In the genomic region with DNA sequence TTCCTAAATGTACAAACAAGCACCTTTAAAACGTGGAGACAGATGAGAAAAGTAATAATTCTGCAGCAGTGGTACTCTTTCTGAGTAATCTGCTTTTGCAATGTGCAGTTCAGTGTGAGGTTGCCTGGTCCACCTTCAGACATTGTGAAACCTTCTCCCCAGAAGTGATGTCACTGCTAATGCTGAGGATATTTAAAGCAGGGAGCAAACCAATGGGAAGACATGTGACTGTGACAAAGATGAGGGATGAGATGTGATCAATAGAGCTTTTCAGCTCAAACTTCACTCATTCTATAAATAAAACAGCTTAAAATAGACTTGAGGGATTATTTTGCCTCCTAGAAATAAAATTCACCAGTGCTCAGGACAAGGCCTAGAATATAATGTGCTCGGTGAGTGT, we compare ENCODE assay signal across 10 cellular contexts.
DNase-seq lines count a peak whose midpoint lies in the region; ATAC-seq and TF ChIP-seq lines count a peak whose summit lies in the region.
"Had no signal": no experiment of that assay in that cellular context is flagged by ENCODE, and none has a peak within 500 bp of the region (broad histone marks: within the 10 kb centered on the region; RNA-seq: fewer than 3 reads in every experiment).

No MANE protein-coding gene starts in this region.

- peak overlapping the region; percentile 79 to 93 (median 81) for H3K27ac Mint-ChIP-seq in nephron

- peak; percentile 67 for DNase-seq in AG10803 (ENCODE audit: low read depth)
- peak; percentile 25 for DNase-seq in NB4 (ENCODE audit: low read depth)
- peak; percentile 42 for DNase-seq in epidermal melanocyte (ENCODE audit: insufficient read length, low spot score)
- DNase-seq in HK-2 (ENCODE audit: unreplicated experiment) = no peak
- DNase-seq: activated effector memory CD4-positive, alpha-beta T cell treated with Interleukin-2 at 50 U/mL for 16 hours; NCI-H82 had no signal

- H3K4me3 Mint-ChIP-seq in nephron = peak overlapping the region in 2 of 3 experiments; percentile 5 to 8

- no peak overlapping the region for H3K4me3 ChIP-seq in AG10803 (ENCODE audit: low read length)
- no peak overlapping the region for H3K4me3 ChIP-seq in NB4 (ENCODE audit: low read depth, low read length)

- peaks cover 50% of the 10 kb centered on the region for H3K4me1 Mint-ChIP-seq in nephron

- TF ChIP-seq POLR2A in NB4 (IDR thresholded peaks at IDR 0.05; ENCODE audit: extremely low read depth, insufficient read length) = no peak

- TF ChIP-seq CTCF in AG10803 (conservative IDR thresholded peaks at IDR 0.05; ENCODE audit: low read length) (no peak), NB4 (IDR thresholded peaks at IDR 0.05; ENCODE audit: low read depth, low read length) (no peak), nephron (IDR thresholded peaks at IDR 0.05; ENCODE audit: unreplicated experiment in 3 of 3) (no peak)

- H3K36me3 Mint-ChIP-seq in nephron (ENCODE audit: low read depth) = peaks cover 21% of the 10 kb centered on the region

- ATAC-seq in HG02642 (IDR thresholded peaks at IDR 0.05; ENCODE audit: poor library complexity, unreplicated experiment) = no peak
- no peak for ATAC-seq in GM21723 (IDR thresholded peaks at IDR 0.05; ENCODE audit: unreplicated experiment)
- no peak for ATAC-seq in HG02840 (IDR thresholded peaks at IDR 0.05; ENCODE audit: low FRiP score, unreplicated experiment)

- H3K27me3 Mint-ChIP-seq in nephron (ENCODE audit: low read depth) = peaks cover 3% of the 10 kb centered on the region

- no peaks in the 10 kb centered on the region for H3K9me3 Mint-ChIP-seq in nephron
